11 cellular contexts compared by ENCODE assay signal in the genomic region with DNA sequence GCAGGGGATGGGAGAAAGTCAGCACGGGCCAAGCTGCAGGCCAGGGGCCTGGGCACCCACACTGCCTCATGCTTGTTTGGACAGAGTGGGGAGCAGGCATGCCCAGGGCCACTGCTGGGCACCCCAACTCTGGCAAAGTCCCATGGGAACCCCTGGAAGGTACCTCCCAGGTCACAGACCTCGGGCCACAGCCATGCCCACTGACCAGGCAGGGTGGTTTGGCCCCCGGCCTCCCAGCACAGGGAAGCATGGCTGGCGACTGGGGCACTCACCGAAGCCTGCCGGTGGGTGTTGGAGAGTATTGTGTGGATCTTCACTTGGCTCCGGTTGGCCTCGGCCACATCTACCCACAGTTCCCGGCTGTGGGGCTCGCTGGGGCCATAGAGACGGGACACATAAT. TPM values are rescaled to one million over a fixed set of nuclear protein-coding genes. Genes with fewer than 3 reads are reported as not detected.
"Had no signal": no experiment of that assay in that cellular context is flagged by ENCODE, and none has a peak within 500 bp of the region (broad histone marks: within the 10 kb centered on the region; RNA-seq: fewer than 3 reads in every experiment).

No MANE protein-coding gene starts in this region.

- H2AFZ ChIP-seq: GM23248, GM23338 had no signal

- H3K4me2 ChIP-seq: GM23338 had no signal

- H3K27ac ChIP-seq: GM23248 had no signal

- H3K4me1 ChIP-seq: HAP-1 had no signal

- H3K9me3 ChIP-seq: HAP-1 had no signal

- DNase-seq: GM23248, GOT3, H7, H9, HCEC 1CT, HFFc6 had no signal

- H3K9ac ChIP-seq: GM23248 had no signal

- FAIRE-seq: H54 had no signal

- H3K36me3 ChIP-seq: HAP-1 had no signal

- H3K4me3 ChIP-seq: GM23248, GM23338, HAP-1 had no signal

- ATAC-seq: GM23338, HCT116 had no signal

RNA-seq across cellular contexts. Expression of a gene that starts 42.5 kb away (rescaled TPM):
- total RNA-seq: GM23248 had no signal

RNA-seq across cellular contexts. Expression of a gene that starts 57.0 kb away (rescaled TPM):
- total RNA-seq: GM23248, GM23338, H4, H7, H9, HFFc6 had no signal
- polyA plus RNA-seq: GM23248, GM23338 had no signal
